In the genomic region with DNA sequence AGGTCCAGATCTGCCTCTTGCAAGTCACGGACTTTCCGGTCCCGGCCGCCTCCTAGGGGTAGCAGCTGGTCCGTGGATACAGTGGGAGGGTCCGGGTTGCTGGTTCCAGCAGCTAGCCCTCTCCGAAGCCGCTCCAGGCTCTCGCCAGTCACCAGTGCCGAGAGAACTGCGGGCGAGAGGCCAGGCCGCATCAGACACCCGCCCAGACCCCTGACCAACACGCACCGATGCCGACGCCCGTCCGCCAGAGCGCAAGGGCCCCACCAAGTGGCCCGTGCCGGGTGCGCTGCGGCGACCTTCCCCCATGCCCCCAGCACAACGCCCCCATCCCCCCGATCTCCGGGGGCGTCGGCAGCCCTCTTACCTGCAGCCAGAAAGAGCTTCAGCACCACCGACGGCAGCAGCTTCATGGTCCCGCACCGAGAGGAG, we compare ENCODE assay signal across 1 cellular context.
TF ChIP-seq lines count a peak whose summit lies in the region.

No MANE protein-coding gene starts in this region.

TF ChIP-seq in HepG2, 621 proteins besides CTCF, POLR2A, EP300 and RAD21 (continues in another document):
- TF ChIP-seq SALL2 (CRISPR knock-in tag; IDR thresholded peaks at IDR 0.05), result no peak
- no peak for TF ChIP-seq CREB1 (IDR thresholded peaks at IDR 0.05)
- no peak for TF ChIP-seq CREB1 (CRISPR knock-in tag; IDR thresholded peaks at IDR 0.05)
- TF ChIP-seq PAXIP1 (CRISPR knock-in tag; conservative IDR thresholded peaks at IDR 0.05), result no peak
- TF ChIP-seq HOMEZ (CRISPR knock-in tag; IDR thresholded peaks at IDR 0.05; ENCODE audit: low read depth), result no peak
- no peak for TF ChIP-seq MBNL3 (CRISPR knock-in tag; conservative IDR thresholded peaks at IDR 0.05)
- peak; percentile 64; the same call in 1 of the 2 replicates for TF ChIP-seq POGK (CRISPR knock-in tag; conservative IDR thresholded peaks at IDR 0.05)
- TF ChIP-seq, protein P1, sequence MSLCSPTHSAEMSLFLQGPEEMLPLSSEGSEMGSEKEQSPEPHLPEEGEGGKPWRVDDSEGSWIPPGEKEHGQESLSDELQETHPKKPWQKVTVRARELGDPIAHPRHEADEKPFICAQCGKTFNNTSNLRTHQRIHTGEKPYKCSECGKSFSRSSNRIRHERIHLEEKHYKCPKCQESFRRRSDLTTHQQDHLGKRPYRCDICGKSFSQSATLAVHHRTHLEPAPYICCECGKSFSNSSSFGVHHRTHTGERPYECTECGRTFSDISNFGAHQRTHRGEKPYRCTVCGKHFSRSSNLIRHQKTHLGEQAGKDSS (CRISPR knock-in tag; IDR thresholded peaks at IDR 0.05; ENCODE audit: borderline replicate concordance, low read depth), result no peak
- TF ChIP-seq HOXA5 (CRISPR knock-in tag; IDR thresholded peaks at IDR 0.05), result no peak
- TF ChIP-seq SALL1 (CRISPR knock-in tag; IDR thresholded peaks at IDR 0.05), result peak; percentile 41; the same call in 1 of the 2 replicates
- peak; percentile 14; the same call in 1 of the 2 replicates for TF ChIP-seq TFAP4 (IDR thresholded peaks at IDR 0.05; ENCODE audit: borderline replicate concordance, low read depth)
- no peak for TF ChIP-seq JUN (CRISPR knock-in tag; IDR thresholded peaks at IDR 0.05)
- TF ChIP-seq FLYWCH1 (CRISPR knock-in tag; IDR thresholded peaks at IDR 0.05), result no peak
- TF ChIP-seq BHLHE40 (IDR thresholded peaks at IDR 0.05; ENCODE audit: low read length), result 0 out of 2 replicates have a peak, but pooled peaks have one; percentile 10
- TF ChIP-seq MTA3 (CRISPR knock-in tag; IDR thresholded peaks at IDR 0.05), result no peak
- TF ChIP-seq ATRX (CRISPR knock-in tag; IDR thresholded peaks at IDR 0.05; ENCODE audit: borderline replicate concordance), result no peak
- TF ChIP-seq, protein P2, sequence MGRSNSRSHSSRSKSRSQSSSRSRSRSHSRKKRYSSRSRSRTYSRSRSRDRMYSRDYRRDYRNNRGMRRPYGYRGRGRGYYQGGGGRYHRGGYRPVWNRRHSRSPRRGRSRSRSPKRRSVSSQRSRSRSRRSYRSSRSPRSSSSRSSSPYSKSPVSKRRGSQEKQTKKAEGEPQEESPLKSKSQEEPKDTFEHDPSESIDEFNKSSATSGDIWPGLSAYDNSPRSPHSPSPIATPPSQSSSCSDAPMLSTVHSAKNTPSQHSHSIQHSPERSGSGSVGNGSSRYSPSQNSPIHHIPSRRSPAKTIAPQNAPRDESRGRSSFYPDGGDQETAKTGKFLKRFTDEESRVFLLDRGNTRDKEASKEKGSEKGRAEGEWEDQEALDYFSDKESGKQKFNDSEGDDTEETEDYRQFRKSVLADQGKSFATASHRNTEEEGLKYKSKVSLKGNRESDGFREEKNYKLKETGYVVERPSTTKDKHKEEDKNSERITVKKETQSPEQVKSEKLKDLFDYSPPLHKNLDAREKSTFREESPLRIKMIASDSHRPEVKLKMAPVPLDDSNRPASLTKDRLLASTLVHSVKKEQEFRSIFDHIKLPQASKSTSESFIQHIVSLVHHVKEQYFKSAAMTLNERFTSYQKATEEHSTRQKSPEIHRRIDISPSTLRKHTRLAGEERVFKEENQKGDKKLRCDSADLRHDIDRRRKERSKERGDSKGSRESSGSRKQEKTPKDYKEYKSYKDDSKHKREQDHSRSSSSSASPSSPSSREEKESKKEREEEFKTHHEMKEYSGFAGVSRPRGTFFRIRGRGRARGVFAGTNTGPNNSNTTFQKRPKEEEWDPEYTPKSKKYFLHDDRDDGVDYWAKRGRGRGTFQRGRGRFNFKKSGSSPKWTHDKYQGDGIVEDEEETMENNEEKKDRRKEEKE (IDR thresholded peaks at IDR 0.05), result no peak
- TF ChIP-seq ZBTB7B (CRISPR knock-in tag; IDR thresholded peaks at IDR 0.05), result peak; percentile 77; the same call in 1 of the 2 replicates
- no peak for TF ChIP-seq HDAC1 (CRISPR knock-in tag; IDR thresholded peaks at IDR 0.05)
- TF ChIP-seq, protein P3, sequence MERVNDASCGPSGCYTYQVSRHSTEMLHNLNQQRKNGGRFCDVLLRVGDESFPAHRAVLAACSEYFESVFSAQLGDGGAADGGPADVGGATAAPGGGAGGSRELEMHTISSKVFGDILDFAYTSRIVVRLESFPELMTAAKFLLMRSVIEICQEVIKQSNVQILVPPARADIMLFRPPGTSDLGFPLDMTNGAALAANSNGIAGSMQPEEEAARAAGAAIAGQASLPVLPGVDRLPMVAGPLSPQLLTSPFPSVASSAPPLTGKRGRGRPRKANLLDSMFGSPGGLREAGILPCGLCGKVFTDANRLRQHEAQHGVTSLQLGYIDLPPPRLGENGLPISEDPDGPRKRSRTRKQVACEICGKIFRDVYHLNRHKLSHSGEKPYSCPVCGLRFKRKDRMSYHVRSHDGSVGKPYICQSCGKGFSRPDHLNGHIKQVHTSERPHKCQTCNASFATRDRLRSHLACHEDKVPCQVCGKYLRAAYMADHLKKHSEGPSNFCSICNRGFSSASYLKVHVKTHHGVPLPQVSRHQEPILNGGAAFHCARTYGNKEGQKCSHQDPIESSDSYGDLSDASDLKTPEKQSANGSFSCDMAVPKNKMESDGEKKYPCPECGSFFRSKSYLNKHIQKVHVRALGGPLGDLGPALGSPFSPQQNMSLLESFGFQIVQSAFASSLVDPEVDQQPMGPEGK (CRISPR knock-in tag; IDR thresholded peaks at IDR 0.05), result peak; percentile 86
- TF ChIP-seq DR1 (CRISPR knock-in tag; IDR thresholded peaks at IDR 0.05), result no peak
- no peak for TF ChIP-seq PHF5A (CRISPR knock-in tag; IDR thresholded peaks at IDR 0.05; ENCODE audit: low read depth, unreplicated experiment)
- TF ChIP-seq SMYD3 (CRISPR knock-in tag; IDR thresholded peaks at IDR 0.05), result no peak
- TF ChIP-seq HES4 (CRISPR knock-in tag; IDR thresholded peaks at IDR 0.05; ENCODE audit: borderline replicate concordance), result no peak
- TF ChIP-seq ZNF382 (CRISPR knock-in tag; IDR thresholded peaks at IDR 0.05; ENCODE audit: borderline replicate concordance), result no peak
- TF ChIP-seq DRAP1 (CRISPR knock-in tag; IDR thresholded peaks at IDR 0.05), result no peak
- TF ChIP-seq RXRA (CRISPR knock-in tag; IDR thresholded peaks at IDR 0.05), result no peak
- TF ChIP-seq CBX5 (CRISPR knock-in tag; IDR thresholded peaks at IDR 0.05; ENCODE audit: borderline replicate concordance), result peak; percentile 17; the same call in 1 of the 2 replicates
- peak; percentile 63 for TF ChIP-seq STAG1 (CRISPR knock-in tag; IDR thresholded peaks at IDR 0.05)
- no peak for TF ChIP-seq ZNF687 (CRISPR knock-in tag; IDR thresholded peaks at IDR 0.05)
- TF ChIP-seq ZBTB7A (CRISPR knock-in tag; IDR thresholded peaks at IDR 0.05), result peak; percentile 45; the same call in 1 of the 2 replicates
- TF ChIP-seq ATF2 (CRISPR knock-in tag; IDR thresholded peaks at IDR 0.05), result no peak
- no peak for TF ChIP-seq ZFP36L1 (CRISPR knock-in tag; IDR thresholded peaks at IDR 0.05)
- no peak for TF ChIP-seq ZNF572 (CRISPR knock-in tag; IDR thresholded peaks at IDR 0.05)
- no peak for TF ChIP-seq FOXJ3 (CRISPR knock-in tag; IDR thresholded peaks at IDR 0.05; ENCODE audit: borderline replicate concordance)
- TF ChIP-seq SMAD3 (CRISPR knock-in tag; IDR thresholded peaks at IDR 0.05), result peak; percentile 40; the same call in 1 of the 2 replicates
- no peak; the same call in 1 of the 2 replicates for TF ChIP-seq HNRNPL (IDR thresholded peaks at IDR 0.05; ENCODE audit: low read depth, low read length)
